10 cellular contexts compared by ENCODE assay signal in genomic region chr7:30226593-30227268, GRCh38. TPM values are rescaled to one million over a fixed set of nuclear protein-coding genes. Genes with fewer than 3 reads are reported as not detected.
DNase-seq lines count a peak whose midpoint lies in the region; ATAC-seq and TF ChIP-seq lines count a peak whose summit lies in the region.
"Had no signal": no experiment of that assay in that cellular context is flagged by ENCODE, and none has a peak within 500 bp of the region (broad histone marks: within the 10 kb centered on the region; RNA-seq: fewer than 3 reads in every experiment).

No MANE protein-coding gene starts in this region.

- TF ChIP-seq POLR2A in heart left ventricle (IDR thresholded peaks at IDR 0.05) (no peak), Peyer's patch (IDR thresholded peaks at IDR 0.05) (no peak)

- H3K9me3 Mint-ChIP-seq in activated T-helper 17 cell treated with anti-CD3 and anti-CD28 coated beads, Interleukin-2, amount 50 U/mL, for 72 hours: no peaks in the 10 kb centered on the region
- H3K9me3 Mint-ChIP-seq: T-helper 1 cell treated with Interleukin-12 subunit alpha and Interleukin-12 subunit beta and Interleukin-4 antibody, amounts not matched to agents 30 μg/mL and 1 μg/mL, for 36 hours had no signal

- H3K4me1 ChIP-seq in heart left ventricle (peaks cover 0 to 49% (median 17%) of the 10 kb centered on the region in 12 donors), right cardiac atrium (ENCODE audit: control insufficient read depth, insufficient read depth, low read length) (peaks cover 5% of the 10 kb centered on the region), Peyer's patch (peaks cover 0 to 13% (median 5%) of the 10 kb centered on the region in 4 donors), upper lobe of right lung (peaks cover 20% of the 10 kb centered on the region), tibial artery (peaks cover 0 to 13% (median 4%) of the 10 kb centered on the region in 4 donors)

- no peaks in the 10 kb centered on the region for H3K36me3 Mint-ChIP-seq in activated T-helper 17 cell treated with anti-CD3 and anti-CD28 coated beads, Interleukin-2, amount 50 U/mL, for 72 hours (ENCODE audit: low read depth)

- H3K27ac Mint-ChIP-seq in activated T-helper 17 cell treated with anti-CD3 and anti-CD28 coated beads, Interleukin-2, amount 50 U/mL, for 72 hours: no peak overlapping the region
- H3K27ac Mint-ChIP-seq: T-helper 1 cell treated with Interleukin-12 subunit alpha and Interleukin-12 subunit beta and Interleukin-4 antibody, amounts not matched to agents 30 μg/mL and 1 μg/mL, for 36 hours had no signal

- H3K27me3 ChIP-seq in heart left ventricle (no peaks in the 10 kb centered on the region), right cardiac atrium (ENCODE audit: control insufficient read depth, insufficient read depth) (no peaks in the 10 kb centered on the region), Peyer's patch (no peaks in the 10 kb centered on the region), upper lobe of right lung (no peaks in the 10 kb centered on the region), tibial artery (no peaks in the 10 kb centered on the region)

- peak overlapping the region in 7 of 12 donors; percentile 47 to 83 (median 68) for H3K27ac ChIP-seq in heart left ventricle
- no peak overlapping the region for H3K27ac ChIP-seq in right cardiac atrium (ENCODE audit: low read length)
- H3K27ac ChIP-seq in Peyer's patch: peak overlapping the region in 3 of 4 donors; percentile 45 to 50 (median 48)
- H3K27ac ChIP-seq in upper lobe of right lung: peak overlapping the region; percentile 73
- no peak overlapping the region for H3K27ac ChIP-seq in tibial artery

- DNase-seq in heart left ventricle (no peak), right cardiac atrium (no peak), Peyer's patch (peak in 2 of 3 donors; percentile 66), iPS-NIHi11 (ENCODE audit: low spot score) (peak; percentile 70), upper lobe of right lung (no peak), tibial artery (no peak)
- DNase-seq: CD4-positive, CD25-positive, alpha-beta regulatory T cell had no signal

- peaks cover 4% of the 10 kb centered on the region for H3K4me1 Mint-ChIP-seq in activated T-helper 17 cell treated with anti-CD3 and anti-CD28 coated beads, Interleukin-2, amount 50 U/mL, for 72 hours

- H3K27me3 Mint-ChIP-seq in activated T-helper 17 cell treated with anti-CD3 and anti-CD28 coated beads, Interleukin-2, amount 50 U/mL, for 72 hours: no peaks in the 10 kb centered on the region
- H3K27me3 Mint-ChIP-seq: CD4-positive, CD25-positive, alpha-beta regulatory T cell had no signal

- no peak overlapping the region for H3K4me3 Mint-ChIP-seq in activated T-helper 17 cell treated with anti-CD3 and anti-CD28 coated beads, Interleukin-2, amount 50 U/mL, for 72 hours
- H3K4me3 Mint-ChIP-seq: CD4-positive, CD25-positive, alpha-beta regulatory T cell; T-helper 1 cell treated with Interleukin-12 subunit alpha and Interleukin-12 subunit beta and Interleukin-4 antibody, amounts not matched to agents 30 μg/mL and 1 μg/mL, for 36 hours had no signal

- 74 to 79% (median 77%) methylated on average over 13 of the region's 13 CpGs for WGBS in heart left ventricle, 4 donors
- WGBS in right cardiac atrium: 78% methylated on average over 13 of the region's 13 CpGs

- ATAC-seq in heart left ventricle (peak in 1 of 4 donors; percentile 2), right cardiac atrium (no peak), upper lobe of right lung (peak; percentile 58), GM18867 (IDR thresholded peaks at IDR 0.05; ENCODE audit: unreplicated experiment) (no peak)
- ATAC-seq in activated T-helper 17 cell treated with anti-CD3 and anti-CD28 coated beads, Interleukin-2, amount 50 U/mL, for 72 hours (replicated peaks): no peak

- TF ChIP-seq CTCF in heart left ventricle (IDR thresholded peaks at IDR 0.05): peak in 1 of 12 donors; percentile 27
- TF ChIP-seq CTCF in Peyer's patch (IDR thresholded peaks at IDR 0.05): peak in 4 of 6 experiments; percentile 22 to 65 (median 56)
- TF ChIP-seq CTCF in upper lobe of right lung (IDR thresholded peaks at IDR 0.05): peak; percentile 36
- no peak for TF ChIP-seq CTCF in tibial artery (IDR thresholded peaks at IDR 0.05)

- no peak overlapping the region for H3K4me3 ChIP-seq in heart left ventricle
- no peak overlapping the region for H3K4me3 ChIP-seq in right cardiac atrium (ENCODE audit: low read length)
- H3K4me3 ChIP-seq in Peyer's patch: no peak overlapping the region
- H3K4me3 ChIP-seq in upper lobe of right lung: no peak overlapping the region
- no peak overlapping the region for H3K4me3 ChIP-seq in tibial artery

- H3K36me3 ChIP-seq in heart left ventricle: no peaks in the 10 kb centered on the region
- H3K36me3 ChIP-seq in Peyer's patch: no peaks in the 10 kb centered on the region
- no peaks in the 10 kb centered on the region for H3K36me3 ChIP-seq in upper lobe of right lung
- no peaks in the 10 kb centered on the region for H3K36me3 ChIP-seq in tibial artery

- intact Hi-C loops in heart left ventricle (cut with DNase I): loop anchor here in 4 of 10 donors (1.0 to 5.0 kb wide), 4 partner anchors 23 to 49 kb away; no protein-coding TSS in a partner anchor
- intact Hi-C loops in right cardiac atrium (cut with DNase I): no loop called here
- intact Hi-C loops in upper lobe of right lung (cut with DNase I): no loop called here
- intact Hi-C loops in tibial artery (cut with DNase I; ENCODE audit: low total_unique reads): no loop called here

- H3K9me3 ChIP-seq in heart left ventricle (peaks cover 0 to 16% (median 0%) of the 10 kb centered on the region in 12 donors), right cardiac atrium (ENCODE audit: control insufficient read depth, low read length) (no peaks in the 10 kb centered on the region), Peyer's patch (no peaks in the 10 kb centered on the region), upper lobe of right lung (no peaks in the 10 kb centered on the region), tibial artery (peaks cover 0 to 7% (median 0%) of the 10 kb centered on the region in 3 donors)

RNA-seq across cellular contexts. Expression of gene ZNRF2, which starts 57.7 kb away (rescaled TPM):
- total RNA-seq in heart left ventricle (10 to 100 TPM in 6 of 9 donors, 1 to 10 TPM in 3; 7.3 to 15.2 (median 10.9) TPM), right cardiac atrium (1 to 10 TPM; 5.8 to 8.5 (median 7.0) TPM), Peyer's patch (10 to 100 TPM; 27.2 to 43.6 (median 36.5) TPM), upper lobe of right lung (24.6 TPM)
- polyA plus RNA-seq in heart left ventricle (1 to 10 TPM; 2.7 to 6.1 TPM), right cardiac atrium (2.5 TPM)
- 1 to 10 TPM; 6.7 to 9.8 TPM for total RNA-seq in activated T-helper 17 cell treated with anti-CD3 and anti-CD28 coated beads, Interleukin-2, amount 50 U/mL, for 72 hours

Comparison
In these comparisons a context has a peak if more than half of its experiments do, and no peak if none do; other contexts are left out.
1. H3K27ac ChIP-seq: peak in heart left ventricle (7 of 12), Peyer's patch (3 of 4) and upper lobe of right lung (single experiment); none in right cardiac atrium (single experiment) and tibial artery (0 of 2).
2. DNase-seq: peak in Peyer's patch (2 of 3) and iPS-NIHi11 (single experiment); none in heart left ventricle (0 of 5), right cardiac atrium (0 of 3), upper lobe of right lung (single experiment) and tibial artery (0 of 2).
3. CTCF ChIP-seq: peak in Peyer's patch (4 of 6) and upper lobe of right lung (single experiment); none in tibial artery (0 of 2).